ENCODE assay signal across 15 cellular contexts in the genomic region with DNA sequence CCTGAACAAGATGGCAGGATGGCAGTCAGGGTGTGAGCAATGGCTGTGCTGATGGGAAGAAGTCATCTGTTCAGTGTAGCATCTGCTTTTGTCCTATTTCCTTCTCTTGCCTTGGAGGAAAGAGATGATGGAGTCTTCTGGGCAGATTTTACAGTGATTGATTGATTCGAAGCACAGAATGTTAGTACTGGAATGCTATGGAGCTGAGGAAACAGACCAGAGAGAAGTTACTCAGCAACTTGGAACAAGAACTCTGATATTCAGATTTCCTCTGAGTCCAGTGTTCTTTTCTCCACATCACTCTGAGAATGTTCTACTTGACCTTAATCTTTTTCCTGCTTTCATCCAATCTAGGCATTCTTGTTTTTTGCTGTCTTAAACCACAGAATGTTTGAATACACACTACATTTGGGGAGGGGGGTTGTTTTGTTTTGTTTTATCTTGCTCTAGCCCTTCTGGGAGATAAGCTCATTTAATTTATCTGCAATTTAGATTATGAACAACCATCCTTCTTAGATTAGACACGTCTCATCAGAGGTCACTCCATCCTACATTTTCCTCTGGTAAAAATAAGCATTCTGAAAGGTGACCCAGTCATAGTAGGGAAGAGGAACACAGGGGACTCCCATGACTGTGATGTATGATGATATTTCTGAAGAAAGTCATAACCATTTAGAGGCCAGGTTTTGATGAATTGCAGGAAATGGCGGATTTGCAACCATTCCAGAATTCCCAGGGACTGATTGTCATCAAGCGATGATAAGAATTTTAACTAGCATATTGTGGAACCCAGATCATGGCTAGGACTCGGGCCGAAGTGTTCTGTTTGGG.
"Had no signal": no experiment of that assay in that cellular context is flagged by ENCODE, and none has a peak within 500 bp of the region (broad histone marks: within the 10 kb centered on the region; RNA-seq: fewer than 3 reads in every experiment).

No MANE protein-coding gene starts in this region.

- H3K4me3 ChIP-seq: cardiac muscle cell, stomach, thoracic aorta had no signal

- H3K27me3 ChIP-seq: cardiac muscle cell, stomach had no signal

- H3K27ac Mint-ChIP-seq: activated CD4-positive, alpha-beta memory T cell treated with anti-CD3 and anti-CD28 coated beads, Interleukin-2, amount 10 ng/mL, durations not matched to agents 7 days and 5 days; activated naive CD8-positive, alpha-beta T cell treated with anti-CD3 and anti-CD28 coated beads, Interleukin-2, amount 50 U/mL, for 24 hours; T-cell had no signal

- H3K9me3 ChIP-seq: stomach, thoracic aorta had no signal

- H3K4me3 Mint-ChIP-seq: activated CD4-positive, alpha-beta memory T cell treated with anti-CD3 and anti-CD28 coated beads, Interleukin-2, amount 10 ng/mL, durations not matched to agents 7 days and 5 days; activated naive CD8-positive, alpha-beta T cell treated with anti-CD3 and anti-CD28 coated beads, Interleukin-2, amount 50 U/mL, for 24 hours; T-cell had no signal

- ATAC-seq: activated naive CD8-positive, alpha-beta T cell treated with anti-CD3 and anti-CD28 coated beads, Interleukin-2, amount 50 U/mL, for 24 hours; left colon; T-cell had no signal

- FAIRE-seq: colon had no signal

- H3K27me3 Mint-ChIP-seq: activated CD4-positive, alpha-beta memory T cell treated with anti-CD3 and anti-CD28 coated beads, Interleukin-2, amount 10 ng/mL, durations not matched to agents 7 days and 5 days had no signal

- DNase-seq: activated CD4-positive, alpha-beta memory T cell treated with anti-CD3 and anti-CD28 coated beads, Interleukin-2, amount 10 ng/mL, durations not matched to agents 7 days and 5 days; activated naive CD4-positive, alpha-beta T cell treated with Interleukin-2 at 50 U/mL for 16 hours; activated naive CD8-positive, alpha-beta T cell treated with anti-CD3 and anti-CD28 coated beads, Interleukin-2, amount 50 U/mL, for 24 hours; effector CD8-positive, alpha-beta T cell; hypothalamus; left colon; mammary epithelial cell; stimulated activated CD4-positive, alpha-beta T cell treated with anti-CD3 and anti-CD28 coated beads, Interleukin-4, amount 100 ng/mL, for 1 hour; stomach; T-cell; T1000 had no signal

- H3K4me1 Mint-ChIP-seq: activated CD4-positive, alpha-beta memory T cell treated with anti-CD3 and anti-CD28 coated beads, Interleukin-2, amount 10 ng/mL, durations not matched to agents 7 days and 5 days had no signal

- H3K36me3 ChIP-seq: cardiac muscle cell, stomach, thoracic aorta had no signal

- H3K36me3 Mint-ChIP-seq: T-cell had no signal

- H3K27ac ChIP-seq: cardiac muscle cell, stomach, thoracic aorta, VCaP had no signal

- H3K9me3 Mint-ChIP-seq: activated CD4-positive, alpha-beta memory T cell treated with anti-CD3 and anti-CD28 coated beads, Interleukin-2, amount 10 ng/mL, durations not matched to agents 7 days and 5 days; activated naive CD8-positive, alpha-beta T cell treated with anti-CD3 and anti-CD28 coated beads, Interleukin-2, amount 50 U/mL, for 24 hours; T-cell had no signal
